1 cellular context compared by ENCODE assay signal in genomic region chr10:48306870-48307531, GRCh38.
TF ChIP-seq lines count a peak whose summit lies in the region.

No MANE protein-coding gene starts in this region.

TF ChIP-seq in K562, 482 proteins besides CTCF, POLR2A, EP300 and RAD21 (continued from another document and continues in another):
- TF ChIP-seq PBX2 (CRISPR knock-in tag; IDR thresholded peaks at IDR 0.05; ENCODE audit: low read depth) = no peak
- no peak for TF ChIP-seq PBX2 (tag; conservative IDR thresholded peaks at IDR 0.05; ENCODE audit: low read depth)
- TF ChIP-seq SMC3 (conservative IDR thresholded peaks at IDR 0.05; ENCODE audit: insufficient read depth, low read depth, low read length) = no peak
- TF ChIP-seq LARP7 (IDR thresholded peaks at IDR 0.05) = no peak
- no peak for TF ChIP-seq TRIM24 (IDR thresholded peaks at IDR 0.05)
- TF ChIP-seq CBFA2T2 (conservative IDR thresholded peaks at IDR 0.05) = no peak
- peak; percentile 41 for TF ChIP-seq SAP30 (IDR thresholded peaks at IDR 0.05; ENCODE audit: borderline replicate concordance, insufficient read depth, low read depth, low read length, poor library complexity, severe bottlenecking)
- TF ChIP-seq RFX1 (IDR thresholded peaks at IDR 0.05) = no peak
- no peak for TF ChIP-seq SMARCC2 (IDR thresholded peaks at IDR 0.05; ENCODE audit: low read depth)
- TF ChIP-seq ATF4 (CRISPR knock-in tag; IDR thresholded peaks at IDR 0.05) = no peak
- TF ChIP-seq, protein P1, sequence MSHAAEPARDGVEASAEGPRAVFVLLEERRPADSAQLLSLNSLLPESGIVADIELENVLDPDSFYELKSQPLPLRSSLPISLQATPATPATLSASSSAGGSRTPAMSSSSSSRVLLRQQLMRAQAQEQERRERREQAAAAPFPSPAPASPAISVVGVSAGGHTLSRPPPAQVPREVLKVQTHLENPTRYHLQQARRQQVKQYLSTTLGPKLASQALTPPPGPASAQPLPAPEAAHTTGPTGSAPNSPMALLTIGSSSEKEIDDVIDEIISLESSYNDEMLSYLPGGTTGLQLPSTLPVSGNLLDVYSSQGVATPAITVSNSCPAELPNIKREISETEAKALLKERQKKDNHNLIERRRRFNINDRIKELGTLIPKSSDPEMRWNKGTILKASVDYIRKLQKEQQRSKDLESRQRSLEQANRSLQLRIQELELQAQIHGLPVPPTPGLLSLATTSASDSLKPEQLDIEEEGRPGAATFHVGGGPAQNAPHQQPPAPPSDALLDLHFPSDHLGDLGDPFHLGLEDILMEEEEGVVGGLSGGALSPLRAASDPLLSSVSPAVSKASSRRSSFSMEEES (CRISPR knock-in tag; IDR thresholded peaks at IDR 0.05) = no peak
- TF ChIP-seq, protein P2, sequence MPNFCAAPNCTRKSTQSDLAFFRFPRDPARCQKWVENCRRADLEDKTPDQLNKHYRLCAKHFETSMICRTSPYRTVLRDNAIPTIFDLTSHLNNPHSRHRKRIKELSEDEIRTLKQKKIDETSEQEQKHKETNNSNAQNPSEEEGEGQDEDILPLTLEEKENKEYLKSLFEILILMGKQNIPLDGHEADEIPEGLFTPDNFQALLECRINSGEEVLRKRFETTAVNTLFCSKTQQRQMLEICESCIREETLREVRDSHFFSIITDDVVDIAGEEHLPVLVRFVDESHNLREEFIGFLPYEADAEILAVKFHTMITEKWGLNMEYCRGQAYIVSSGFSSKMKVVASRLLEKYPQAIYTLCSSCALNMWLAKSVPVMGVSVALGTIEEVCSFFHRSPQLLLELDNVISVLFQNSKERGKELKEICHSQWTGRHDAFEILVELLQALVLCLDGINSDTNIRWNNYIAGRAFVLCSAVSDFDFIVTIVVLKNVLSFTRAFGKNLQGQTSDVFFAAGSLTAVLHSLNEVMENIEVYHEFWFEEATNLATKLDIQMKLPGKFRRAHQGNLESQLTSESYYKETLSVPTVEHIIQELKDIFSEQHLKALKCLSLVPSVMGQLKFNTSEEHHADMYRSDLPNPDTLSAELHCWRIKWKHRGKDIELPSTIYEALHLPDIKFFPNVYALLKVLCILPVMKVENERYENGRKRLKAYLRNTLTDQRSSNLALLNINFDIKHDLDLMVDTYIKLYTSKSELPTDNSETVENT (CRISPR knock-in tag; IDR thresholded peaks at IDR 0.05) = 0 out of 2 replicates have a peak, but pooled peaks have one; percentile 12
- TF ChIP-seq, protein P3, sequence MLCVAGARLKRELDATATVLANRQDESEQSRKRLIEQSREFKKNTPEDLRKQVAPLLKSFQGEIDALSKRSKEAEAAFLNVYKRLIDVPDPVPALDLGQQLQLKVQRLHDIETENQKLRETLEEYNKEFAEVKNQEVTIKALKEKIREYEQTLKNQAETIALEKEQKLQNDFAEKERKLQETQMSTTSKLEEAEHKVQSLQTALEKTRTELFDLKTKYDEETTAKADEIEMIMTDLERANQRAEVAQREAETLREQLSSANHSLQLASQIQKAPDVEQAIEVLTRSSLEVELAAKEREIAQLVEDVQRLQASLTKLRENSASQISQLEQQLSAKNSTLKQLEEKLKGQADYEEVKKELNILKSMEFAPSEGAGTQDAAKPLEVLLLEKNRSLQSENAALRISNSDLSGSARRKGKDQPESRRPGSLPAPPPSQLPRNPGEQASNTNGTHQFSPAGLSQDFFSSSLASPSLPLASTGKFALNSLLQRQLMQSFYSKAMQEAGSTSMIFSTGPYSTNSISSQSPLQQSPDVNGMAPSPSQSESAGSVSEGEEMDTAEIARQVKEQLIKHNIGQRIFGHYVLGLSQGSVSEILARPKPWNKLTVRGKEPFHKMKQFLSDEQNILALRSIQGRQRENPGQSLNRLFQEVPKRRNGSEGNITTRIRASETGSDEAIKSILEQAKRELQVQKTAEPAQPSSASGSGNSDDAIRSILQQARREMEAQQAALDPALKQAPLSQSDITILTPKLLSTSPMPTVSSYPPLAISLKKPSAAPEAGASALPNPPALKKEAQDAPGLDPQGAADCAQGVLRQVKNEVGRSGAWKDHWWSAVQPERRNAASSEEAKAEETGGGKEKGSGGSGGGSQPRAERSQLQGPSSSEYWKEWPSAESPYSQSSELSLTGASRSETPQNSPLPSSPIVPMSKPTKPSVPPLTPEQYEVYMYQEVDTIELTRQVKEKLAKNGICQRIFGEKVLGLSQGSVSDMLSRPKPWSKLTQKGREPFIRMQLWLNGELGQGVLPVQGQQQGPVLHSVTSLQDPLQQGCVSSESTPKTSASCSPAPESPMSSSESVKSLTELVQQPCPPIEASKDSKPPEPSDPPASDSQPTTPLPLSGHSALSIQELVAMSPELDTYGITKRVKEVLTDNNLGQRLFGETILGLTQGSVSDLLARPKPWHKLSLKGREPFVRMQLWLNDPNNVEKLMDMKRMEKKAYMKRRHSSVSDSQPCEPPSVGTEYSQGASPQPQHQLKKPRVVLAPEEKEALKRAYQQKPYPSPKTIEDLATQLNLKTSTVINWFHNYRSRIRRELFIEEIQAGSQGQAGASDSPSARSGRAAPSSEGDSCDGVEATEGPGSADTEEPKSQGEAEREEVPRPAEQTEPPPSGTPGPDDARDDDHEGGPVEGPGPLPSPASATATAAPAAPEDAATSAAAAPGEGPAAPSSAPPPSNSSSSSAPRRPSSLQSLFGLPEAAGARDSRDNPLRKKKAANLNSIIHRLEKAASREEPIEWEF (CRISPR knock-in tag; IDR thresholded peaks at IDR 0.05) = no peak
- no peak for TF ChIP-seq FOXO4 (CRISPR knock-in tag; IDR thresholded peaks at IDR 0.05)
- TF ChIP-seq FOXJ3 (CRISPR knock-in tag; IDR thresholded peaks at IDR 0.05) = no peak
- no peak for TF ChIP-seq ZFP1 (CRISPR knock-in tag; IDR thresholded peaks at IDR 0.05)
- TF ChIP-seq ZBTB9 (CRISPR knock-in tag; IDR thresholded peaks at IDR 0.05) = no peak
- no peak for TF ChIP-seq WHSC1 (IDR thresholded peaks at IDR 0.05; ENCODE audit: low read length)
- TF ChIP-seq ZNF239 (CRISPR knock-in tag; IDR thresholded peaks at IDR 0.05) = no peak
- TF ChIP-seq, protein P4, sequence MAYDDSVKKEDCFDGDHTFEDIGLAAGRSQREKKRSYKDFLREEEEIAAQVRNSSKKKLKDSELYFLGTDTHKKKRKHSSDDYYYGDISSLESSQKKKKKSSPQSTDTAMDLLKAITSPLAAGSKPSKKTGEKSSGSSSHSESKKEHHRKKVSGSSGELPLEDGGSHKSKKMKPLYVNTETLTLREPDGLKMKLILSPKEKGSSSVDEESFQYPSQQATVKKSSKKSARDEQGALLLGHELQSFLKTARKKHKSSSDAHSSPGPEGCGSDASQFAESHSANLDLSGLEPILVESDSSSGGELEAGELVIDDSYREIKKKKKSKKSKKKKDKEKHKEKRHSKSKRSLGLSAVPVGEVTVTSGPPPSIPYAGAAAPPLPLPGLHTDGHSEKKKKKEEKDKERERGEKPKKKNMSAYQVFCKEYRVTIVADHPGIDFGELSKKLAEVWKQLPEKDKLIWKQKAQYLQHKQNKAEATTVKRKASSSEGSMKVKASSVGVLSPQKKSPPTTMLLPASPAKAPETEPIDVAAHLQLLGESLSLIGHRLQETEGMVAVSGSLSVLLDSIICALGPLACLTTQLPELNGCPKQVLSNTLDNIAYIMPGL (CRISPR knock-in tag; IDR thresholded peaks at IDR 0.05) = no peak
- no peak for TF ChIP-seq MEIS2 (IDR thresholded peaks at IDR 0.05; ENCODE audit: partially characterized antibody)
- TF ChIP-seq POLR2B (IDR thresholded peaks at IDR 0.05; ENCODE audit: low read depth, partially characterized antibody) = no peak
- no peak; the same call in 1 of the 2 replicates for TF ChIP-seq TARDBP (IDR thresholded peaks at IDR 0.05)
- no peak for TF ChIP-seq FOXA3 (CRISPR knock-in tag; conservative IDR thresholded peaks at IDR 0.05 in 1 of 2, IDR thresholded peaks at IDR 0.05 in 1 of 2)
- no peak for TF ChIP-seq ZKSCAN1 (IDR thresholded peaks at IDR 0.05; ENCODE audit: low read depth, low read length)
- no peak for TF ChIP-seq ZFP30 (CRISPR knock-in tag; IDR thresholded peaks at IDR 0.05; ENCODE audit: borderline replicate concordance)
